25 cellular contexts compared by ENCODE assay signal in genomic region chr12:52837781-52838736, GRCh38. TPM values are rescaled to one million over a fixed set of nuclear protein-coding genes. Genes with fewer than 3 reads are reported as not detected.
DNase-seq lines count a peak whose midpoint lies in the region; ATAC-seq and TF ChIP-seq lines count a peak whose summit lies in the region.
"Had no signal": no experiment of that assay in that cellular context is flagged by ENCODE, and none has a peak within 500 bp of the region (broad histone marks: within the 10 kb centered on the region; RNA-seq: fewer than 3 reads in every experiment).

No MANE protein-coding gene starts in this region.

- H3K9me3 ChIP-seq in GM23248 (ENCODE audit: low read depth), result no peaks in the 10 kb centered on the region
- H3K9me3 ChIP-seq: BLaER1, stomach, upper lobe of right lung had no signal

- H3F3A ChIP-seq in GM23248 (ENCODE audit: insufficient read depth), result no peaks in the 10 kb centered on the region

- H3K27ac Mint-ChIP-seq in natural killer cell (peak overlapping the region; percentile 87 to 95), osteocyte (ENCODE audit: unreplicated experiment) (no peak overlapping the region)
- H3K27ac Mint-ChIP-seq: memory B cell had no signal

- ATAC-seq in natural killer cell (no peak), HG03520 (IDR thresholded peaks at IDR 0.05; ENCODE audit: unreplicated experiment) (no peak)

- WGBS in GM23248 (ENCODE audit: low coverage in 1 of 2, low lambda C conversion rate in 2 of 2, missing lambda C conversion rate in 2 of 2), 2 experiments, result 77 to 83% methylated on average over 6 of the region's 6 CpGs

- H3K4me2 ChIP-seq in GM23248 (ENCODE audit: unreplicated experiment), result peak overlapping the region; percentile 43
- H3K4me2 ChIP-seq: BLaER1, hepatocyte had no signal

- in situ Hi-C loops in GM23248 (cut with MboI), result no loop called here
- in situ Hi-C loops in brain microvascular endothelial cell (cut with HindIII; ENCODE audit: low pct_ligation_motif_present, low sequenced_read_pairs), result no loop called here

- no peaks in the 10 kb centered on the region for H4K20me1 ChIP-seq in GM23248 (ENCODE audit: insufficient read depth)
- H4K20me1 ChIP-seq: BLaER1 had no signal

- no peaks in the 10 kb centered on the region for H3K27me3 ChIP-seq in GM23248 (replicated peaks; ENCODE audit: insufficient read depth)
- no peaks in the 10 kb centered on the region for H3K27me3 ChIP-seq in brain microvascular endothelial cell (replicated peaks)
- H3K27me3 ChIP-seq: BLaER1 had no signal

- H2AFZ ChIP-seq in GM23248, result no peak overlapping the region
- H2AFZ ChIP-seq: hepatocyte had no signal

- H3K79me2 ChIP-seq in GM23248 (ENCODE audit: insufficient read depth), result no peaks in the 10 kb centered on the region
- H3K79me2 ChIP-seq: hepatocyte had no signal

- peaks cover 26% of the 10 kb centered on the region for H3K4me1 ChIP-seq in GM23248 (ENCODE audit: insufficient read depth)
- H3K4me1 ChIP-seq: stomach, upper lobe of right lung had no signal

- no peaks in the 10 kb centered on the region for H3K9me2 ChIP-seq in GM23248 (ENCODE audit: insufficient read depth)

- H3K36me3 ChIP-seq in GM23248 (ENCODE audit: low read depth), result no peaks in the 10 kb centered on the region
- no peaks in the 10 kb centered on the region for H3K36me3 ChIP-seq in brain microvascular endothelial cell (replicated peaks)
- H3K36me3 ChIP-seq: BLaER1, cardiac muscle cell, stomach, upper lobe of right lung had no signal

- intact Hi-C loops in natural killer cell (cut with micrococcal nuclease), result no loop called here

- no peak overlapping the region for H3K4me3 Mint-ChIP-seq in natural killer cell
- no peak overlapping the region for H3K4me3 Mint-ChIP-seq in osteocyte (ENCODE audit: unreplicated experiment)
- H3K4me3 Mint-ChIP-seq: memory B cell had no signal

- H3K27ac ChIP-seq in GM23248 (0 out of 2 replicates have a peak overlapping the region, but pooled peaks have one; percentile 56), brain microvascular endothelial cell (peak overlapping the region; percentile 74)
- H3K27ac ChIP-seq: BLaER1, cardiac muscle cell, hepatocyte, stomach, upper lobe of right lung had no signal

- H3K9me3 Mint-ChIP-seq in natural killer cell (no peaks in the 10 kb centered on the region), osteocyte (ENCODE audit: unreplicated experiment) (no peaks in the 10 kb centered on the region)
- H3K9me3 Mint-ChIP-seq: T-helper 1 cell treated with Interleukin-12 subunit alpha and Interleukin-12 subunit beta and Interleukin-4 antibody, amounts not matched to agents 30 μg/mL and 1 μg/mL, for 36 hours had no signal

- no peak overlapping the region for H3K9ac ChIP-seq in GM23248
- H3K9ac ChIP-seq: BLaER1 had no signal

- peak; percentile 32 for TF ChIP-seq CTCF in brain microvascular endothelial cell (IDR thresholded peaks at IDR 0.05; ENCODE audit: low read depth, low read length, missing control alignments)
- TF ChIP-seq CTCF in natural killer cell (IDR thresholded peaks at IDR 0.05), result no peak
- TF ChIP-seq CTCF in osteocyte (IDR thresholded peaks at IDR 0.05), result no peak

- H3K36me3 Mint-ChIP-seq in natural killer cell (no peaks in the 10 kb centered on the region), osteocyte (ENCODE audit: unreplicated experiment) (no peaks in the 10 kb centered on the region)
- H3K36me3 Mint-ChIP-seq: memory B cell had no signal

- peaks cover 0 to 12% of the 10 kb centered on the region in 2 donors for H3K27me3 Mint-ChIP-seq in natural killer cell (ENCODE audit: low read depth in 2 of 2)
- H3K27me3 Mint-ChIP-seq in osteocyte (ENCODE audit: unreplicated experiment), result no peaks in the 10 kb centered on the region

- DNase-seq in GM23248, result no peak
- DNase-seq in M059J (ENCODE audit: low read depth), result peak; percentile 34
- DNase-seq in brain microvascular endothelial cell, result peak; percentile 35
- DNase-seq in natural killer cell, result no peak
- no peak for DNase-seq in osteocyte (ENCODE audit: extremely low spot score, unreplicated experiment)
- DNase-seq in cerebellum (ENCODE audit: low spot score), result no peak
- no peak for DNase-seq in superior temporal gyrus (ENCODE audit: extremely low spot score)
- DNase-seq: activated CD4-positive, CD25-positive, alpha-beta regulatory T cell; activated naive CD4-positive, alpha-beta T cell treated with Interleukin-2 at 50 U/mL for 16 hours; effector CD4-positive, alpha-beta T cell; Karpas-422; NCI-H446 treated with DMSO at 0.1 percent for 48 hours; Right ventricle myocardium superior; stomach; upper lobe of right lung had no signal

- H3K4me1 Mint-ChIP-seq in natural killer cell (peaks cover 35 to 58% of the 10 kb centered on the region in 2 donors), osteocyte (ENCODE audit: unreplicated experiment) (peaks cover 17% of the 10 kb centered on the region)
- H3K4me1 Mint-ChIP-seq: memory B cell had no signal

- H3K4me3 ChIP-seq in GM23248 (no peak overlapping the region), brain microvascular endothelial cell (ENCODE audit: low read depth, low read length) (no peak overlapping the region)
- H3K4me3 ChIP-seq: BLaER1, cardiac muscle cell, hepatocyte, stomach, upper lobe of right lung had no signal

RNA-seq across cellular contexts. Expression of gene KRT79, which starts 3.9 kb away (rescaled TPM):
- total RNA-seq in GM23248 (2014; rRNA removed; shearing (Covaris generic)), result not detected in 2 replicates
- polyA plus RNA-seq in GM23248 (2016; fragmentation: Nextera tagmentation; extraction: Ambion mirVana), result 0.15 TPM in 1 of 2 replicates, not detected in the other
- total RNA-seq in M059J (2014; rRNA removed; shearing (Covaris generic)), result not detected in 2 replicates
- total RNA-seq in natural killer cell (under 1 TPM in 1 of 3 donors, not detected in 2; 0.18 TPM), osteocyte (not detected in 2 replicates), cerebellum (not detected)
- total RNA-seq: cardiac muscle cell, fibroblast of lung, H4, kidney epithelial cell, Right ventricle myocardium superior, stomach had no signal
- polyA plus RNA-seq: cardiac muscle cell, fibroblast of lung, hepatocyte, neural cell had no signal

RNA-seq across cellular contexts. Expression of gene KRT78, which starts 10.7 kb away (rescaled TPM):
- not detected in 2 replicates for total RNA-seq in GM23248 (2014; rRNA removed; shearing (Covaris generic))
- polyA plus RNA-seq in GM23248 (2016; fragmentation: Nextera tagmentation; extraction: Ambion mirVana), result not detected in 2 replicates
- total RNA-seq in M059J (2014; rRNA removed; shearing (Covaris generic)), result 0.22 TPM in 1 of 2 replicates, not detected in the other
- total RNA-seq in natural killer cell (not detected), osteocyte (not detected in 2 replicates), cerebellum (not detected)
- total RNA-seq: cardiac muscle cell, fibroblast of lung, H4, hepatocyte, kidney epithelial cell, Right ventricle myocardium superior, upper lobe of right lung had no signal
- polyA plus RNA-seq: cardiac muscle cell, fibroblast of lung, hepatocyte, neural cell had no signal

RNA-seq across cellular contexts. Expression of gene KRT4, which starts 24.1 kb away (rescaled TPM):
- 0.22 TPM in 1 of 2 replicates, not detected in the other for total RNA-seq in GM23248 (2014; rRNA removed; shearing (Covaris generic))
- 0.13 TPM in 1 of 2 replicates, not detected in the other for polyA plus RNA-seq in GM23248 (2016; fragmentation: Nextera tagmentation; extraction: Ambion mirVana)
- not detected in 2 replicates for total RNA-seq in M059J (2014; rRNA removed; shearing (Covaris generic))
- total RNA-seq in natural killer cell, result not detected
- total RNA-seq in osteocyte, result not detected in 2 replicates
- total RNA-seq in cerebellum, result not detected
- total RNA-seq: cardiac muscle cell, H4, kidney epithelial cell, Right ventricle myocardium superior had no signal
- polyA plus RNA-seq: cardiac muscle cell, neural cell had no signal

RNA-seq across cellular contexts. Expression of gene KRT3, which starts 42.1 kb away (rescaled TPM):
- not detected in 2 replicates for total RNA-seq in GM23248 (2014; rRNA removed; shearing (Covaris generic))
- polyA plus RNA-seq in GM23248 (2016; fragmentation: Nextera tagmentation; extraction: Ambion mirVana), result not detected in 2 replicates
- total RNA-seq in M059J (2014; rRNA removed; shearing (Covaris generic)), result not detected in 2 replicates
- total RNA-seq in natural killer cell (not detected), osteocyte (not detected in 2 replicates), cerebellum (not detected)
- total RNA-seq: cardiac muscle cell, fibroblast of lung, H4, hepatocyte, kidney epithelial cell, Right ventricle myocardium superior, stomach, upper lobe of right lung had no signal
- polyA plus RNA-seq: cardiac muscle cell, fibroblast of lung, hepatocyte, neural cell had no signal

Comparison
In these comparisons a context has a peak if more than half of its experiments do, and no peak if none do; other contexts are left out.
1. DNase-seq: peak in M059J (single experiment) and brain microvascular endothelial cell (single experiment); none in GM23248 (single experiment), natural killer cell (single experiment), osteocyte (single experiment), cerebellum (single experiment) and superior temporal gyrus (single experiment).